ENCODE assay signal across 8 cellular contexts in the genomic region with DNA sequence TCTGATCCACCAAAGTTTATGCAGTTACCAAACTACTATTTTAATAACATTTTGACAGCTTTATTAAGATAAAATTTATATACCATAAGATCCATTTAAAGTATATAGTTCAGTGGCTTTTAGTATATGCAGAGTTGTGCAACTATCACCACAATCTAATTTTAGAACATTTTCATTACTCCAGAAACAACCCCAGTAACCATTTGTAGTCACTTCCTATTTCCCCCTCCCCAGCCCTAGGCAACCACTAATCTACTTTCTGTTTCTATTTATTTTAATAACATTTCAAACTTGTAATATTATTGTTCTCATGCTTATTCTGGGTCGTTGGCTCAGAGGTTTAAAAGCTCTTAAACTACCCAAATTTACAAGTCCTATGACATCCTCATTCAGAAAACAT. TPM values are rescaled to one million over a fixed set of nuclear protein-coding genes. Genes with fewer than 3 reads are reported as not detected.
A peak's percentile ranks its signal among the peaks of the same experiment; 100 is the strongest.
DNase-seq lines count a peak whose midpoint lies in the region; ATAC-seq, FAIRE-seq and TF ChIP-seq lines count a peak whose summit lies in the region.

No MANE protein-coding gene starts in this region.

- intact Hi-C loops in testis (cut with DNase I; ENCODE audit: low total_unique reads): no loop called here

- H3K4me1 Mint-ChIP-seq in activated CD4-positive, alpha-beta T cell treated with anti-CD3 and anti-CD28 coated beads, Interleukin-2, amount 10 ng/mL, durations not matched to agents 7 days and 5 days: peaks cover 26% of the 10 kb centered on the region

- TF ChIP-seq CTCF in testis (IDR thresholded peaks at IDR 0.05): no peak

- no peaks in the 10 kb centered on the region for H3K27me3 Mint-ChIP-seq in activated CD4-positive, alpha-beta T cell treated with anti-CD3 and anti-CD28 coated beads, Interleukin-2, amount 10 ng/mL, durations not matched to agents 7 days and 5 days

- peak overlapping the region; percentile 85 for H3K27ac Mint-ChIP-seq in activated CD4-positive, alpha-beta T cell treated with anti-CD3 and anti-CD28 coated beads, Interleukin-2, amount 10 ng/mL, durations not matched to agents 7 days and 5 days

- H3K27ac ChIP-seq in small intestine (ENCODE audit: low read depth in 1 of 2, low read length in 1 of 2) (no peak overlapping the region), testis (no peak overlapping the region)

- ATAC-seq in HG03045 (IDR thresholded peaks at IDR 0.05; ENCODE audit: unreplicated experiment): peak; percentile 70

- H3K36me3 ChIP-seq in small intestine (ENCODE audit: control insufficient read depth in 2 of 2, insufficient read depth in 2 of 2, low read length in 2 of 2): no peaks in the 10 kb centered on the region
- H3K36me3 ChIP-seq in testis (ENCODE audit: low read depth, missing control alignments): no peaks in the 10 kb centered on the region

- H3K36me3 Mint-ChIP-seq in activated CD4-positive, alpha-beta T cell treated with anti-CD3 and anti-CD28 coated beads, Interleukin-2, amount 10 ng/mL, durations not matched to agents 7 days and 5 days (ENCODE audit: low read depth): peaks cover 7% of the 10 kb centered on the region

- POLR2A ChIA-PET in activated CD4-positive, alpha-beta T cell treated with anti-CD3 and anti-CD28 coated beads, Interleukin-2, amount 10 ng/mL, durations not matched to agents 7 days and 5 days (lab: Charles Lee): interaction anchor here (0.6 kb wide), 1 partner anchor 13 kb away, joined by 7 read pairs; no protein-coding TSS in a partner anchor

- TF ChIP-seq POLR2A in testis (IDR thresholded peaks at IDR 0.05): no peak

- H3K27me3 ChIP-seq in small intestine (ENCODE audit: control insufficient read depth in 2 of 2, insufficient read depth in 2 of 2, low read length in 2 of 2) (no peaks in the 10 kb centered on the region), testis (no peaks in the 10 kb centered on the region)

- H3K4me1 ChIP-seq in small intestine (ENCODE audit: control insufficient read depth in 2 of 2, insufficient read depth in 1 of 2, low read depth in 1 of 2, low read length in 1 of 2) (no peaks in the 10 kb centered on the region), testis (no peaks in the 10 kb centered on the region)

- H3K9me3 ChIP-seq in small intestine (ENCODE audit: control insufficient read depth, low read depth) (no peaks in the 10 kb centered on the region), testis (no peaks in the 10 kb centered on the region)

- CTCF ChIA-PET in activated CD4-positive, alpha-beta T cell treated with anti-CD3 and anti-CD28 coated beads, Interleukin-2, amount 10 ng/mL, durations not matched to agents 7 days and 5 days (lab: Charles Lee): no interaction called here

- H3K4me3 ChIP-seq in small intestine (ENCODE audit: low read depth in 1 of 2, low read length in 2 of 2): no peak overlapping the region
- H3K4me3 ChIP-seq in testis: no peak overlapping the region

- 0 to 10% (median 5%) methylated on average over 1 of the region's 1 CpG for WGBS in small intestine, 3 donors
- 46 to 53% methylated on average over 1 of the region's 1 CpG for WGBS in testis, 2 donors

- no peaks in the 10 kb centered on the region for H3K9me3 Mint-ChIP-seq in activated CD4-positive, alpha-beta T cell treated with anti-CD3 and anti-CD28 coated beads, Interleukin-2, amount 10 ng/mL, durations not matched to agents 7 days and 5 days

- FAIRE-seq in small intestine (lab: Jason Lieb, UNC): peak; percentile 93

- peak; percentile 14 for DNase-seq in activated CD4-positive, alpha-beta T cell treated with anti-CD3 and anti-CD28 coated beads, Interleukin-2, amount 10 ng/mL, durations not matched to agents 7 days and 5 days
- DNase-seq in activated CD4-positive, alpha-beta T cell treated with anti-CD3 and anti-CD28 coated beads, Interleukin-2, amount 50 U/mL, for 48 hours: no peak
- DNase-seq in SKM-1 treated with dmso at 0.1 percent for 144 hours (lab: John Stamatoyannopoulos, UW; ENCODE audit: unreplicated experiment) (peak; percentile 66), small intestine (no peak), testis (no peak), GDM1 (lab: John Stamatoyannopoulos, UW) (no peak), nucleus accumbens (lab: John Stamatoyannopoulos, UW) (no peak)

- H3K4me3 Mint-ChIP-seq in activated CD4-positive, alpha-beta T cell treated with anti-CD3 and anti-CD28 coated beads, Interleukin-2, amount 10 ng/mL, durations not matched to agents 7 days and 5 days: peak overlapping the region; percentile 36

RNA-seq across cellular contexts. Expression of a gene that starts 18.3 kb away (rescaled TPM):
- 10 to 100 TPM; 26.5 to 38.6 TPM for total RNA-seq in activated CD4-positive, alpha-beta T cell treated with anti-CD3 and anti-CD28 coated beads, Interleukin-2, amount 10 ng/mL, durations not matched to agents 7 days and 5 days
- polyA plus RNA-seq in small intestine (10 to 100 TPM; 11.6 to 16.4 (median 12.2) TPM), testis (ENCODE audit: insufficient read depth, low read depth, low replicate concordance) (16.5 TPM)
- 10 to 100 TPM; 26.5 to 30.2 TPM for total RNA-seq in testis

Comparison
In these comparisons a context has a peak if more than half of its experiments do, and no peak if none do; other contexts are left out.
1. DNase-seq: peak in activated CD4-positive, alpha-beta T cell treated with anti-CD3 and anti-CD28 coated beads, Interleukin-2, amount 10 ng/mL, durations not matched to agents 7 days and 5 days (single experiment) and SKM-1 treated with dmso at 0.1 percent for 144 hours (single experiment); none in activated CD4-positive, alpha-beta T cell treated with anti-CD3 and anti-CD28 coated beads, Interleukin-2, amount 50 U/mL, for 48 hours (0 of 2), small intestine (single experiment), testis (single experiment), GDM1 (single experiment) and nucleus accumbens (0 of 56).